ENCODE assay signal across 8 cellular contexts in the genomic region with DNA sequence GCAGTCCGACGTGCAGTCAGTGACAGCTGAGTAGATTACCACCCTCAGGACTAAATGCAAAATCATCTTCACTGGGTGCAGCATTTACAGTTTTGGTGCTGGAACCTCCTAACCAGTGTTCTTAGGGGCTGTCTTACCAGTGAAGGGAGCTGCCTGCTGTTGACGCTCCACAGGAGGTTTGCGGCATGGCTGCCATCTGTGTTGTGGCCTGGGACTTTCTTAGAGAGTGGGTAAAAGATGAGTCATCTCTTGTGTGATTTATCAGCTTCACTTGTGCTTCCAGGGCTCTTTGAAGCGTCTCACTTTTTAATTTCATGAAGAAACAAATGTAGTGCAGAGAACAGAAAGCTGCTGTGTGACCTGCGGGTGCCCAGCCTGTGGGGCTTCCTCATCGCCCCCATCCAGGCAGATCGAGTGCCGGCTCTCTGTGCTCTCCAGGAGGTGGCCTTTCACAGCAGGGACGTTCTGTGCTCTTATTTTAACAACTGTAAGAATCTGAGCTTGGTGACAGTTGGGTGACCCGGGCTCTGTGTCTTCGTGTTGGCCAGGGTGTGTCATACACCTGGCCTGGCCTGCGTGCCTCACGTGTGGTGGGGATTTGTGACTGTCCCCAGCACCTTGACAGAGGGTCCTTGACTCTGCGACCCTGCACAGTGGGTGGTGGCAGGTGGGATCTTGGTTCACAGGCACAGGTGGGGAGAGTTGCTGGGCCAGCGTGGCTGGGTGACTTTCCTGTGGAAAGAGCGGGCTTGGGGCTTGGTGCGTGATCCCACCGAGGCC. TPM values are rescaled to one million over a fixed set of nuclear protein-coding genes. Genes with fewer than 3 reads are reported as not detected.
DNase-seq lines count a peak whose midpoint lies in the region; ATAC-seq and TF ChIP-seq lines count a peak whose summit lies in the region.

No MANE protein-coding gene starts in this region.

- no peaks in the 10 kb centered on the region for H3K36me3 ChIP-seq in sigmoid colon
- peaks cover 0 to 4% (median 0%) of the 10 kb centered on the region in 3 donors for H3K36me3 ChIP-seq in tibial nerve

- ATAC-seq in GM18499 (IDR thresholded peaks at IDR 0.05; ENCODE audit: insufficient read depth, unreplicated experiment), result peak; percentile 69
- ATAC-seq in HG02571 (IDR thresholded peaks at IDR 0.05; ENCODE audit: unreplicated experiment), result peak; percentile 80

- 48 to 76% methylated on average over 19 of the region's 19 CpGs for WGBS in sigmoid colon, 2 donors
- 77 to 80% methylated on average over 15 to 19 of the region's 19 CpGs for WGBS in tibial nerve, 2 donors

- peak; percentile 60 for DNase-seq in NCI-H1694 treated with DMSO at 0.1 percent for 48 hours (lab: John Stamatoyannopoulos, UW)
- peak; percentile 79 to 85 for DNase-seq in activated CD4-positive, alpha-beta T cell treated with anti-CD3 and anti-CD28 coated beads, Interleukin-2, amount 50 U/mL, for 48 hours
- peak; percentile 77 for DNase-seq in effector CD8-positive, alpha-beta T cell (lab: John Stamatoyannopoulos, UW)
- DNase-seq in sigmoid colon, result no peak
- no peak for DNase-seq in cortex of kidney (lab: John Stamatoyannopoulos, UW)
- no peak for DNase-seq in tibial nerve (ENCODE audit: low spot score in 2 of 2)

- H3K9me3 ChIP-seq in sigmoid colon, result no peaks in the 10 kb centered on the region
- no peaks in the 10 kb centered on the region for H3K9me3 ChIP-seq in tibial nerve

- TF ChIP-seq EP300 in sigmoid colon (IDR thresholded peaks at IDR 0.05) (no peak), tibial nerve (IDR thresholded peaks at IDR 0.05) (no peak)

- TF ChIP-seq POLR2A in sigmoid colon (IDR thresholded peaks at IDR 0.05) (no peak), tibial nerve (IDR thresholded peaks at IDR 0.05) (no peak)

- intact Hi-C loops in sigmoid colon (cut with DNase I), result no loop called here

- H3K27ac ChIP-seq in sigmoid colon (peak overlapping the region; percentile 3 to 62 (median 44)), tibial nerve (peak overlapping the region in 1 of 4 donors; percentile 65)

- TF ChIP-seq CTCF in sigmoid colon (IDR thresholded peaks at IDR 0.05) (no peak), tibial nerve (IDR thresholded peaks at IDR 0.05) (no peak)

- H3K27me3 ChIP-seq in sigmoid colon, result no peaks in the 10 kb centered on the region
- no peaks in the 10 kb centered on the region for H3K27me3 ChIP-seq in tibial nerve

- H3K4me1 ChIP-seq in sigmoid colon (peaks cover 0 to 27% (median 19%) of the 10 kb centered on the region in 4 donors), tibial nerve (peaks cover 0 to 35% (median 25%) of the 10 kb centered on the region in 4 donors)

- H3K4me3 ChIP-seq in sigmoid colon, result no peak overlapping the region
- no peak overlapping the region for H3K4me3 ChIP-seq in tibial nerve

RNA-seq across cellular contexts. Expression of a gene that starts 24.3 kb away (rescaled TPM):
- total RNA-seq in sigmoid colon (not detected), tibial nerve (not detected)
- under 1 TPM in 1 of 3 donors, not detected in 2; 0.01 TPM for polyA plus RNA-seq in sigmoid colon

Comparison
In these comparisons a context has a peak if more than half of its experiments do, and no peak if none do; other contexts are left out.
1. DNase-seq: peak in NCI-H1694 treated with DMSO at 0.1 percent for 48 hours (single experiment), activated CD4-positive, alpha-beta T cell treated with anti-CD3 and anti-CD28 coated beads, Interleukin-2, amount 50 U/mL, for 48 hours (2 of 2) and effector CD8-positive, alpha-beta T cell (single experiment); none in sigmoid colon (single experiment), cortex of kidney (single experiment) and tibial nerve (0 of 2).